1 cellular context compared by ENCODE assay signal in genomic region chr6:6942826-6943225, GRCh38.
TF ChIP-seq lines count a peak whose summit lies in the region.

No MANE protein-coding gene starts in this region.

TF ChIP-seq in K562, 482 proteins besides CTCF, POLR2A, EP300 and RAD21 (continued from another document):
- TF ChIP-seq NFRKB (IDR thresholded peaks at IDR 0.05; ENCODE audit: low read depth) (no peak), CBFA2T2 (conservative IDR thresholded peaks at IDR 0.05) (no peak), CHCHD3 (CRISPR knock-in tag; IDR thresholded peaks at IDR 0.05) (no peak), CHD4 (IDR thresholded peaks at IDR 0.05; ENCODE audit: insufficient read depth, insufficient replicate concordance, low read depth, low read length, poor library complexity, severe bottlenecking) (no peak), MTA2 (IDR thresholded peaks at IDR 0.05; ENCODE audit: low read depth) (no peak)
- TF ChIP-seq, protein P1, sequence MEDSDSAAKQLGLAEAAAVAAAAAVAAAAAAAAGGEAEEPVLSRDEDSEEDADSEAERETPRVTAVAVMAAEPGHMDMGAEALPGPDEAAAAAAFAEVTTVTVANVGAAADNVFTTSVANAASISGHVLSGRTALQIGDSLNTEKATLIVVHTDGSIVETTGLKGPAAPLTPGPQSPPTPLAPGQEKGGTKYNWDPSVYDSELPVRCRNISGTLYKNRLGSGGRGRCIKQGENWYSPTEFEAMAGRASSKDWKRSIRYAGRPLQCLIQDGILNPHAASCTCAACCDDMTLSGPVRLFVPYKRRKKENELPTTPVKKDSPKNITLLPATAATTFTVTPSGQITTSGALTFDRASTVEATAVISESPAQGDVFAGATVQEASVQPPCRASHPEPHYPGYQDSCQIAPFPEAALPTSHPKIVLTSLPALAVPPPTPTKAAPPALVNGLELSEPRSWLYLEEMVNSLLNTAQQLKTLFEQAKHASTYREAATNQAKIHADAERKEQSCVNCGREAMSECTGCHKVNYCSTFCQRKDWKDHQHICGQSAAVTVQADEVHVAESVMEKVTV (CRISPR knock-in tag; IDR thresholded peaks at IDR 0.05), result no peak
- TF ChIP-seq, protein P2, sequence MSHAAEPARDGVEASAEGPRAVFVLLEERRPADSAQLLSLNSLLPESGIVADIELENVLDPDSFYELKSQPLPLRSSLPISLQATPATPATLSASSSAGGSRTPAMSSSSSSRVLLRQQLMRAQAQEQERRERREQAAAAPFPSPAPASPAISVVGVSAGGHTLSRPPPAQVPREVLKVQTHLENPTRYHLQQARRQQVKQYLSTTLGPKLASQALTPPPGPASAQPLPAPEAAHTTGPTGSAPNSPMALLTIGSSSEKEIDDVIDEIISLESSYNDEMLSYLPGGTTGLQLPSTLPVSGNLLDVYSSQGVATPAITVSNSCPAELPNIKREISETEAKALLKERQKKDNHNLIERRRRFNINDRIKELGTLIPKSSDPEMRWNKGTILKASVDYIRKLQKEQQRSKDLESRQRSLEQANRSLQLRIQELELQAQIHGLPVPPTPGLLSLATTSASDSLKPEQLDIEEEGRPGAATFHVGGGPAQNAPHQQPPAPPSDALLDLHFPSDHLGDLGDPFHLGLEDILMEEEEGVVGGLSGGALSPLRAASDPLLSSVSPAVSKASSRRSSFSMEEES (CRISPR knock-in tag; IDR thresholded peaks at IDR 0.05), result no peak
